Comparison of ENCODE assay signal across 30 cellular contexts in the genomic region with DNA sequence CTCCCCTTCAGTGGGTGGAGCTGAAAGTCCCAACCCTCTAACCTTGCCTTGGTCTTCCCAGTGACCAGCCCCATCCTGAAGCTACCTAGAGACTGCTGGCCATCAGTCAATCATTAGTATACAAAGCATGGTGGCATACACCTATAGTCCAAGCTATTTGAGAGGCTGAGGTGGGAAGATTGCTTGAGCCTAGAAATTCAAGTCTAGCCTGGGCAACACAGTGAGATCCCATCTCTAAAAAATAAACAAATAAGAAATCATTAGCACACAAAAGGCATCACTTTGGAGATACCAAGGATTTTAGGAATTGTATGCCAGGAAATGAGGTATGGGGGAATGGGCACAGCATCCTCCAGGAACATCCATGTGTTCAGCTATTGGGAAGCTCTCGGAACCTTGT. TPM values are rescaled to one million over a fixed set of nuclear protein-coding genes. Genes with fewer than 3 reads are reported as not detected.
"Had no signal": no experiment of that assay in that cellular context is flagged by ENCODE, and none has a peak within 500 bp of the region (broad histone marks: within the 10 kb centered on the region; RNA-seq: fewer than 3 reads in every experiment).

No MANE protein-coding gene starts in this region.

- H3K4me2 ChIP-seq: neural progenitor cell, smooth muscle cell had no signal

- H3K27me3 ChIP-seq: neural progenitor cell, ovary, spleen, thyroid gland, tibial nerve, upper lobe of left lung, vagina had no signal

- H3K27ac ChIP-seq: neural progenitor cell, ovary, parathyroid adenoma, psoas muscle, skin epidermis, spleen, thoracic aorta, thyroid gland, tibial nerve, upper lobe of left lung, vagina had no signal

- H3K4me3 Mint-ChIP-seq: natural killer cell; nephron; neural progenitor cell; stimulated activated memory B cell treated with anti-CD40 and anti-IgM and Interleukin-4, amounts not matched to agents 10 μg/mL and 1 μg/mL and 100 μg/mL, for 72 hours; stimulated activated naive CD8-positive, alpha-beta T cell treated with anti-CD3 and anti-CD28 coated beads, Interleukin-15, amount 100 ng/mL, for 72 hours had no signal

- H3K9ac ChIP-seq: neural progenitor cell, parathyroid adenoma had no signal

- FAIRE-seq: urothelium cell line had no signal

- H3K27ac Mint-ChIP-seq: natural killer cell; nephron; neural progenitor cell; progenitor cell of endocrine pancreas; stimulated activated memory B cell treated with anti-CD40 and anti-IgM and Interleukin-4, amounts not matched to agents 10 μg/mL and 1 μg/mL and 100 μg/mL, for 72 hours; stimulated activated naive CD8-positive, alpha-beta T cell treated with anti-CD3 and anti-CD28 coated beads, Interleukin-15, amount 100 ng/mL, for 72 hours had no signal

- H2AFZ ChIP-seq: neural progenitor cell, parathyroid adenoma had no signal

- H3K9me3 ChIP-seq: ovary, thyroid gland had no signal

- H3K27me3 Mint-ChIP-seq: progenitor cell of endocrine pancreas; stimulated activated memory B cell treated with anti-CD40 and anti-IgM and Interleukin-4, amounts not matched to agents 10 μg/mL and 1 μg/mL and 100 μg/mL, for 72 hours; stimulated activated naive CD8-positive, alpha-beta T cell treated with anti-CD3 and anti-CD28 coated beads, Interleukin-15, amount 100 ng/mL, for 72 hours had no signal

- H3K36me3 ChIP-seq: neural progenitor cell, ovary, spleen, thoracic aorta, thyroid gland, tibial nerve, upper lobe of left lung, vagina had no signal

- H3K79me2 ChIP-seq: parathyroid adenoma had no signal

- DNase-seq: natural killer cell; occipital lobe; ovary; posterior cingulate gyrus; psoas muscle; right cardiac atrium; spleen; stimulated activated CD4-positive, alpha-beta T cell treated with anti-CD3 and anti-CD28 coated beads, Interleukin-12 subunit alpha, Interleukin-12 subunit beta, amount 100 ng/mL, for 4 hours; stimulated activated CD4-positive, alpha-beta T cell treated with anti-CD3 and anti-CD28 coated beads, Interleukin-1b, Interleukin-23, amount 100 ng/mL, for 48 hours; stimulated activated CD4-positive, alpha-beta T cell treated with anti-CD3 and anti-CD28 coated beads, Interleukin-4, amount 100 ng/mL, for 1 hour; stimulated activated CD4-positive, alpha-beta T cell treated with anti-CD3 and anti-CD28 coated beads, Interleukin-4, amount 100 ng/mL, for 4 hours; stimulated activated CD8-positive, alpha-beta memory T cell treated with anti-CD3 and anti-CD28 coated beads, Interleukin-4, amount 100 ng/mL, for 48 hours; stimulated activated naive CD4-positive, alpha-beta T cell; stimulated activated naive CD8-positive, alpha-beta T cell treated with anti-CD3 and anti-CD28 coated beads, Interleukin-15, amount 100 ng/mL, for 72 hours; stimulated activated naive CD8-positive, alpha-beta T cell treated with anti-CD3 and anti-CD28 coated beads, Interleukin-15, Interleukin-2, amounts not matched to agents 100 U/mL and 50 U/mL, for 24 hours; substantia nigra; thyroid gland; trophoblast cell; upper lobe of left lung had no signal

- H3K4me3 ChIP-seq: neural progenitor cell, ovary, psoas muscle, skin epidermis, smooth muscle cell, spleen, thoracic aorta, thyroid gland, tibial nerve, upper lobe of left lung, vagina had no signal

RNA-seq across cellular contexts. Expression of a gene that starts 41.4 kb away (rescaled TPM):
- total RNA-seq: progenitor cell of endocrine pancreas had no signal
